ENCODE assay signal across 8 cellular contexts in genomic region chrX:100447563-100448397, GRCh38. TPM values are rescaled to one million over a fixed set of nuclear protein-coding genes. Genes with fewer than 3 reads are reported as not detected.
A peak's percentile ranks its signal among the peaks of the same experiment; 100 is the strongest.
DNase-seq lines count a peak whose midpoint lies in the region; ATAC-seq and TF ChIP-seq lines count a peak whose summit lies in the region.

No MANE protein-coding gene starts in this region.

- in situ Hi-C loops in gastrocnemius medialis (cut with MboI; ENCODE audit: low sequenced_read_pairs in 4 of 4), result no loop called here

- no peaks in the 10 kb centered on the region for H3K4me1 ChIP-seq in adrenal gland (replicated peaks in 1 of 2)
- no peaks in the 10 kb centered on the region for H3K4me1 ChIP-seq in gastrocnemius medialis

- no peaks in the 10 kb centered on the region for H3K9me3 ChIP-seq in adrenal gland (replicated peaks in 1 of 3)
- no peaks in the 10 kb centered on the region for H3K9me3 ChIP-seq in gastrocnemius medialis

- DNase-seq in M059J (ENCODE audit: low read depth), result peak; percentile 24
- peak; percentile 29 to 64 (median 43) for DNase-seq in adrenal gland
- peak; percentile 42 for DNase-seq in hepatic stellate cell (ENCODE audit: low spot score)
- no peak for DNase-seq in gastrocnemius medialis

- H3K4me3 ChIP-seq in adrenal gland (peak overlapping the region in 1 of 4 donors; percentile 31), gastrocnemius medialis (no peak overlapping the region)

- H3K36me3 ChIP-seq in adrenal gland (replicated peaks in 1 of 2), result no peaks in the 10 kb centered on the region
- no peaks in the 10 kb centered on the region for H3K36me3 ChIP-seq in gastrocnemius medialis

- TF ChIP-seq POLR2A in GM18505 (IDR thresholded peaks at IDR 0.05; ENCODE audit: borderline replicate concordance, extremely low read depth, insufficient read depth, insufficient read length), result no peak
- no peak for TF ChIP-seq POLR2A in adrenal gland (IDR thresholded peaks at IDR 0.05)
- TF ChIP-seq POLR2A in gastrocnemius medialis (IDR thresholded peaks at IDR 0.05), result no peak

- ATAC-seq in GM18505 (IDR thresholded peaks at IDR 0.05; ENCODE audit: unreplicated experiment), result peak; percentile 81
- ATAC-seq in gastrocnemius medialis, result no peak
- ATAC-seq in GM21526 (IDR thresholded peaks at IDR 0.05; ENCODE audit: low FRiP score, unreplicated experiment), result no peak
- ATAC-seq in GM18873 (IDR thresholded peaks at IDR 0.05; ENCODE audit: low FRiP score, unreplicated experiment), result no peak

- intact Hi-C loops in adrenal gland (cut with DNase I) (no loop called here), gastrocnemius medialis (cut with DNase I; ENCODE audit: low total_unique reads) (no loop called here)

- H3K27ac ChIP-seq in C4-2B (no peak overlapping the region), adrenal gland (no peak overlapping the region), gastrocnemius medialis (no peak overlapping the region)

- WGBS in adrenal gland, 4 donors, result 1 to 8% (median 3%) methylated on average over 6 of the region's 6 CpGs

- peaks cover 23% of the 10 kb centered on the region for H3K27me3 ChIP-seq in adrenal gland
- H3K27me3 ChIP-seq in gastrocnemius medialis, result peaks cover 0 to 9% (median 0%) of the 10 kb centered on the region in 3 donors

- TF ChIP-seq CTCF in C4-2B (conservative IDR thresholded peaks at IDR 0.05), result peak; percentile 85
- peak; percentile 40 to 90 (median 62) for TF ChIP-seq CTCF in adrenal gland (IDR thresholded peaks at IDR 0.05)
- peak; percentile 29 to 71 (median 41) for TF ChIP-seq CTCF in gastrocnemius medialis (IDR thresholded peaks at IDR 0.05 in 4 of 5, conservative IDR thresholded peaks at IDR 0.05 in 1 of 5)

RNA-seq across cellular contexts. Expression of gene PCDH19, which starts 37.7 kb away (rescaled TPM):
- 0.12 and 0.81 TPM in 2 replicates for total RNA-seq in M059J (2014; rRNA removed; shearing (Covaris generic))
- total RNA-seq in adrenal gland, result under 1 TPM in 7 of 8 donors, not detected in 1; 0.07 to 0.35 (median 0.14) TPM
- polyA plus RNA-seq in adrenal gland, result under 1 TPM; 0.08 to 0.20 (median 0.11) TPM
- 1 to 10 TPM in 1 of 4 donors, under 1 TPM in 3; 0.63 to 1.5 (median 0.72) TPM for total RNA-seq in gastrocnemius medialis

Comparison
In these comparisons a context has a peak if more than half of its experiments do, and no peak if none do; other contexts are left out.
1. DNase-seq: peak in M059J (single experiment), adrenal gland (7 of 7) and hepatic stellate cell (single experiment); none in gastrocnemius medialis (0 of 2).
2. Peak in every context shown above with its lines, with median percentiles within 50 percentile points of each other: CTCF ChIP-seq.